Comparison of ENCODE assay signal across 20 cellular contexts in genomic region chr5:13955896-13956295, GRCh38. TPM values are rescaled to one million over a fixed set of nuclear protein-coding genes. Genes with fewer than 3 reads are reported as not detected.
"Had no signal": no experiment of that assay in that cellular context is flagged by ENCODE, and none has a peak within 500 bp of the region (broad histone marks: within the 10 kb centered on the region; RNA-seq: fewer than 3 reads in every experiment).

No MANE protein-coding gene starts in this region.

- ATAC-seq: activated T-cell treated with anti-CD3 and anti-CD28 coated beads, Interleukin-2, amount 50 U/mL, for 72 hours; lower lobe of right lung; upper lobe of right lung had no signal

- H3K79me2 ChIP-seq: hepatocyte had no signal

- H3K27me3 ChIP-seq: hepatocyte, upper lobe of right lung had no signal

- H3K36me3 ChIP-seq: esophagus muscularis mucosa, lower lobe of right lung, upper lobe of right lung had no signal

- H3K4me3 ChIP-seq: esophagus muscularis mucosa, hepatocyte, lower lobe of right lung, upper lobe of right lung had no signal

- H3K27ac ChIP-seq: esophagus muscularis mucosa, hepatocyte, lower lobe of right lung, upper lobe of right lung had no signal

- H3K9me3 ChIP-seq: esophagus muscularis mucosa, lower lobe of right lung, upper lobe of right lung had no signal

- H2AFZ ChIP-seq: hepatocyte had no signal

- H3K4me1 ChIP-seq: esophagus muscularis mucosa, lower lobe of right lung, upper lobe of right lung had no signal

- DNase-seq: activated CD4-positive, alpha-beta T cell treated with anti-CD3 and anti-CD28 coated beads, Interleukin-2, amount 50 U/mL, for 4 hours; activated CD4-positive, CD25-positive, alpha-beta regulatory T cell treated with anti-CD3 and anti-CD28 coated beads, Interleukin-2, amount 50 U/mL, for 72 hours; activated gamma-delta T cell; activated T-cell treated with anti-CD3 and anti-CD28 coated beads, Interleukin-2, amount 50 U/mL, for 72 hours; dermis blood vessel endothelial cell; effector memory CD4-positive, alpha-beta T cell; islet precursor cell; lower lobe of right lung; posterior cingulate gyrus; retina; stimulated activated CD4-positive, alpha-beta T cell treated with anti-CD3 and anti-CD28 coated beads, Interleukin-12 subunit alpha, Interleukin-12 subunit beta, amount 100 ng/mL, for 4 hours; stimulated activated CD4-positive, alpha-beta T cell treated with anti-CD3 and anti-CD28 coated beads, Interleukin-1b, Interleukin-23, amount 100 ng/mL, for 48 hours; stimulated activated CD8-positive, alpha-beta memory T cell treated with anti-CD3 and anti-CD28 coated beads, Interleukin-4, amount 100 ng/mL, for 48 hours; stimulated activated naive CD4-positive, alpha-beta T cell; T1000; upper lobe of right lung had no signal

- H3K4me2 ChIP-seq: hepatocyte had no signal

RNA-seq across cellular contexts. Expression of gene DNAH5, which starts 11.4 kb away (rescaled TPM):
- total RNA-seq: activated CD8-positive, alpha-beta memory T cell treated with anti-CD3 and anti-CD28 coated beads for 36 hours; activated T-cell treated with anti-CD3 and anti-CD28 coated beads, Interleukin-2, amount 50 U/mL, for 72 hours; T-helper 1 cell treated with Interleukin-12 subunit alpha and Interleukin-12 subunit beta and Interleukin-4 antibody, amounts not matched to agents 30 ng/mL and 1 ng/mL, for 36 hours had no signal
